ENCODE assay signal across 17 cellular contexts in genomic region chr4:7547368-7548040, GRCh38.
DNase-seq lines count a peak whose midpoint lies in the region; ATAC-seq and TF ChIP-seq lines count a peak whose summit lies in the region.
"Had no signal": no experiment of that assay in that cellular context is flagged by ENCODE, and none has a peak within 500 bp of the region (broad histone marks: within the 10 kb centered on the region; RNA-seq: fewer than 3 reads in every experiment).

No MANE protein-coding gene starts in this region.

- peaks cover 9% of the 10 kb centered on the region for H3K36me3 Mint-ChIP-seq in brain

- H3K4me3 Mint-ChIP-seq in brain = no peak overlapping the region
- H3K4me3 Mint-ChIP-seq: activated CD8-positive, alpha-beta T cell treated with anti-CD3 and anti-CD28 coated beads, Interleukin-2, amount 10 ng/mL, durations not matched to agents 7 days and 5 days; activated naive CD4-positive, alpha-beta T cell treated with anti-CD3 and anti-CD28 coated beads for 36 hours had no signal

- H3K27ac ChIP-seq in adrenal gland = peak overlapping the region in 1 of 5 donors; percentile 16

- TF ChIP-seq CTCF in brain (conservative IDR thresholded peaks at IDR 0.05) (no peak), adrenal gland (IDR thresholded peaks at IDR 0.05) (no peak)

- WGBS in adrenal gland, 4 donors = 68 to 72% (median 71%) methylated on average over 10 of the region's 10 CpGs

- no peak overlapping the region for H3K4me3 ChIP-seq in adrenal gland

- no peaks in the 10 kb centered on the region for H3K4me1 ChIP-seq in adrenal gland (replicated peaks in 1 of 2)

- DNase-seq in DMS79 (lab: John Stamatoyannopoulos, UW) (peak; percentile 42), NCI-H2029 treated with DMSO at 0.1 percent for 48 hours (lab: John Stamatoyannopoulos, UW) (peak; percentile 76), mucosa of gallbladder (ENCODE audit: low spot score) (peak; percentile 64), adrenal gland (no peak), cerebellum (ENCODE audit: low spot score) (no peak)
- DNase-seq: activated CD8-positive, alpha-beta T cell treated with anti-CD3 and anti-CD28 coated beads, Interleukin-2, amount 10 ng/mL, durations not matched to agents 7 days and 5 days; activated naive CD4-positive, alpha-beta T cell treated with anti-CD3 and anti-CD28 coated beads for 36 hours; AML-193; caudate nucleus; GDM1; KG1; midbrain; NCI-H446 had no signal

- intact Hi-C loops in adrenal gland (cut with DNase I) = no loop called here

- H3K9me3 Mint-ChIP-seq in brain = peaks cover 11 to 16% (median 14%) of the 10 kb centered on the region in 5 experiments

- peaks cover 32% of the 10 kb centered on the region for H3K4me1 Mint-ChIP-seq in brain

- no peaks in the 10 kb centered on the region for H3K27me3 ChIP-seq in adrenal gland

- no peaks in the 10 kb centered on the region for H3K9me3 ChIP-seq in adrenal gland (replicated peaks in 1 of 3)

- ATAC-seq in GM21529 (IDR thresholded peaks at IDR 0.05; ENCODE audit: unreplicated experiment) (no peak), GM19328 (IDR thresholded peaks at IDR 0.05; ENCODE audit: unreplicated experiment) (no peak)
- ATAC-seq: activated CD8-positive, alpha-beta T cell treated with anti-CD3 and anti-CD28 coated beads, Interleukin-2, amount 10 ng/mL, durations not matched to agents 7 days and 5 days had no signal

- no peaks in the 10 kb centered on the region for H3K36me3 ChIP-seq in adrenal gland (replicated peaks in 1 of 2)

- H3K27ac Mint-ChIP-seq in brain = peak overlapping the region in 3 of 5 experiments; percentile 27 to 66 (median 48)
- H3K27ac Mint-ChIP-seq: activated CD8-positive, alpha-beta T cell treated with anti-CD3 and anti-CD28 coated beads, Interleukin-2, amount 10 ng/mL, durations not matched to agents 7 days and 5 days; activated naive CD4-positive, alpha-beta T cell treated with anti-CD3 and anti-CD28 coated beads for 36 hours; progenitor cell of endocrine pancreas had no signal

- H3K27me3 Mint-ChIP-seq in brain = peaks cover 6% of the 10 kb centered on the region

- no peak for TF ChIP-seq POLR2A in adrenal gland (IDR thresholded peaks at IDR 0.05)

Comparison
In these comparisons a context has a peak if more than half of its experiments do, and no peak if none do; other contexts are left out.
1. DNase-seq: peak in DMS79 (single experiment), NCI-H2029 treated with DMSO at 0.1 percent for 48 hours (single experiment) and mucosa of gallbladder (single experiment); none in adrenal gland (0 of 7) and cerebellum (single experiment).